In genomic region chr10:77401681-77402080, GRCh38 we compare ENCODE assay signal across 26 cellular contexts.
DNase-seq lines count a peak whose midpoint lies in the region; ATAC-seq and TF ChIP-seq lines count a peak whose summit lies in the region.
"Had no signal": no experiment of that assay in that cellular context is flagged by ENCODE, and none has a peak within 500 bp of the region (broad histone marks: within the 10 kb centered on the region; RNA-seq: fewer than 3 reads in every experiment).

No MANE protein-coding gene starts in this region.

- no peak overlapping the region for H3K4me3 Mint-ChIP-seq in HFFc6
- H3K4me3 Mint-ChIP-seq: CD4-positive, alpha-beta T cell; GM23338; H9 had no signal

- H3K36me3 ChIP-seq in BE2C (no peaks in the 10 kb centered on the region), thyroid gland (no peaks in the 10 kb centered on the region)
- H3K36me3 ChIP-seq: Peyer's patch had no signal

- ATAC-seq in left colon = peak; percentile 64
- no peak for ATAC-seq in GM18868 (IDR thresholded peaks at IDR 0.05; ENCODE audit: unreplicated experiment)
- no peak for ATAC-seq in HG03025 (IDR thresholded peaks at IDR 0.05; ENCODE audit: low FRiP score, unreplicated experiment)
- no peak for ATAC-seq in HG02759 (IDR thresholded peaks at IDR 0.05; ENCODE audit: unreplicated experiment)
- ATAC-seq: GM12878, GM23338 had no signal

- H3K27me3 Mint-ChIP-seq in HFFc6 (ENCODE audit: insufficient read depth) = no peaks in the 10 kb centered on the region; the same call in none of the 2 replicates

- H3K4me1 ChIP-seq in BE2C (peaks cover 20% of the 10 kb centered on the region), thyroid gland (peaks cover 9 to 17% of the 10 kb centered on the region in 2 donors)

- peaks cover 38% of the 10 kb centered on the region for H3K36me3 Mint-ChIP-seq in HFFc6 (ENCODE audit: low read depth)

- H3K9me3 ChIP-seq in BE2C = no peaks in the 10 kb centered on the region
- no peaks in the 10 kb centered on the region for H3K9me3 ChIP-seq in thyroid gland
- H3K9me3 ChIP-seq: BLaER1 treated with 17β-estradiol and CSF1 and Interleukin-3, amounts not matched to agents 10 nM and 100 nM; Peyer's patch had no signal

- no peak overlapping the region for H3K27ac ChIP-seq in thyroid gland
- H3K27ac ChIP-seq: BLaER1 treated with 17β-estradiol and CSF1 and Interleukin-3, amounts not matched to agents 10 nM and 100 nM; Peyer's patch; SK-N-MC had no signal

- 0 out of 2 replicates have a peak, but pooled peaks have one; percentile 3 for TF ChIP-seq CTCF in BE2C (IDR thresholded peaks at IDR 0.05; ENCODE audit: low read depth, low read length)
- peak; percentile 10; the same call in 1 of the 2 replicates for TF ChIP-seq CTCF in HFFc6 (IDR thresholded peaks at IDR 0.05)
- no peak for TF ChIP-seq CTCF in thyroid gland (IDR thresholded peaks at IDR 0.05)

- H3K4me3 ChIP-seq in BE2C (ENCODE audit: low read depth, low read length) (no peak overlapping the region), thyroid gland (replicated peaks in 1 of 3) (no peak overlapping the region)
- H3K4me3 ChIP-seq: BLaER1 treated with 17β-estradiol and CSF1 and Interleukin-3, amounts not matched to agents 10 nM and 100 nM; GM12878; GM23338; Peyer's patch; SK-N-MC had no signal

- 35 to 38% methylated on average over 3 of the region's 3 CpGs for WGBS in thyroid gland, 2 donors

- H3K4me1 Mint-ChIP-seq in HFFc6 (ENCODE audit: low read depth) = peaks cover 60% of the 10 kb centered on the region

- TF ChIP-seq POLR2A in thyroid gland (IDR thresholded peaks at IDR 0.05) = no peak

- H3K27ac Mint-ChIP-seq in HFFc6 = no peak overlapping the region
- H3K27ac Mint-ChIP-seq: CD4-positive, alpha-beta T cell; GM23338 had no signal

- DNase-seq in BE2C (no peak), HFFc6 (no peak), left colon (no peak), thyroid gland (peak; percentile 39 to 44)
- DNase-seq: CD4-positive, alpha-beta T cell; DMS79; EL; GDM1; H9; NCI-H1048; NCI-H1417; NCI-H1694; NCI-H2081 treated with DMSO at 0.1 percent for 48 hours; NCI-H2171 treated with DMSO at 0.1 percent for 48 hours; NCI-H345; NCI-H526; NCI-H82; Peyer's patch; SIG-M5 had no signal

- intact Hi-C loops in left colon (cut with DNase I, micrococcal nuclease) = no loop called here
- intact Hi-C loops in thyroid gland (cut with DNase I) = no loop called here

- H3K27me3 ChIP-seq in BE2C = no peaks in the 10 kb centered on the region
- H3K27me3 ChIP-seq in thyroid gland = no peaks in the 10 kb centered on the region
- H3K27me3 ChIP-seq: BLaER1 treated with 17β-estradiol and CSF1 and Interleukin-3, amounts not matched to agents 10 nM and 100 nM; Peyer's patch had no signal

- no peaks in the 10 kb centered on the region for H3K9me3 Mint-ChIP-seq in HFFc6
- H3K9me3 Mint-ChIP-seq: CD4-positive, alpha-beta T cell; GM23338; H9 had no signal

Comparison
In these comparisons a context has a peak if more than half of its experiments do, and no peak if none do; other contexts are left out.
1. DNase-seq: peak in thyroid gland (2 of 2); none in BE2C (single experiment), HFFc6 (single experiment) and left colon (0 of 2).
2. CTCF ChIP-seq: peak in BE2C (single experiment) and HFFc6 (single experiment); none in thyroid gland (0 of 6).